ENCODE assay signal across 8 cellular contexts in genomic region chr7:141585592-141586510, GRCh38. TPM values are rescaled to one million over a fixed set of nuclear protein-coding genes. Genes with fewer than 3 reads are reported as not detected.
A peak's percentile ranks its signal among the peaks of the same experiment; 100 is the strongest.
DNase-seq lines count a peak whose midpoint lies in the region; ATAC-seq and TF ChIP-seq lines count a peak whose summit lies in the region.

No MANE protein-coding gene starts in this region.

- no peaks in the 10 kb centered on the region for H3K36me3 Mint-ChIP-seq in effector memory CD8-positive, alpha-beta T cell (ENCODE audit: insufficient read depth)

- H3K4me3 ChIP-seq in vagina (no peak overlapping the region), hepatocyte (no peak overlapping the region)

- no peaks in the 10 kb centered on the region for H3K27me3 Mint-ChIP-seq in effector memory CD8-positive, alpha-beta T cell

- no peaks in the 10 kb centered on the region for H4K20me1 ChIP-seq in hepatocyte (ENCODE audit: insufficient read depth, poor library complexity, severe bottlenecking)

- H3K79me2 ChIP-seq in hepatocyte = no peaks in the 10 kb centered on the region

- intact Hi-C loops in vagina (cut with DNase I) = no loop called here

- H3K4me1 Mint-ChIP-seq in effector memory CD8-positive, alpha-beta T cell (ENCODE audit: low read depth in 2 of 2) = peaks cover 26 to 66% of the 10 kb centered on the region in 2 donors

- peaks cover 40% of the 10 kb centered on the region for H3K4me1 ChIP-seq in ES-I3 (ENCODE audit: insufficient read depth, low read length)
- H3K4me1 ChIP-seq in vagina = peaks cover 23% of the 10 kb centered on the region
- H3K4me1 ChIP-seq in hepatocyte (ENCODE audit: insufficient read depth) = no peaks in the 10 kb centered on the region

- H3K27me3 ChIP-seq in vagina = no peaks in the 10 kb centered on the region
- H3K27me3 ChIP-seq in hepatocyte = no peaks in the 10 kb centered on the region

- H3K27ac ChIP-seq in vagina = no peak overlapping the region
- H3K27ac ChIP-seq in hepatocyte = no peak overlapping the region

- H3K9me3 ChIP-seq in ES-I3 (ENCODE audit: control insufficient read depth, insufficient read depth, low read length) = no peaks in the 10 kb centered on the region; the same call in 1 of the 2 replicates
- H3K9me3 ChIP-seq in vagina = no peaks in the 10 kb centered on the region
- H3K9me3 ChIP-seq in hepatocyte (ENCODE audit: low read depth) = no peaks in the 10 kb centered on the region

- H3K4me3 Mint-ChIP-seq in effector memory CD8-positive, alpha-beta T cell = no peak overlapping the region

- TF ChIP-seq POLR2A in vagina (IDR thresholded peaks at IDR 0.05) = no peak

- H3K9me2 ChIP-seq in hepatocyte (replicated peaks; ENCODE audit: insufficient read depth) = no peaks in the 10 kb centered on the region

- WGBS in hepatocyte (ENCODE audit: low lambda C conversion rate, missing lambda C conversion rate) = 69% methylated on average over 6 of the region's 6 CpGs

- no peaks in the 10 kb centered on the region for H3K9me3 Mint-ChIP-seq in effector memory CD8-positive, alpha-beta T cell

- peak; percentile 53 for ATAC-seq in GM21526 (IDR thresholded peaks at IDR 0.05; ENCODE audit: low FRiP score, unreplicated experiment)
- ATAC-seq in effector memory CD8-positive, alpha-beta T cell (replicated peaks) = peak; percentile 32

- no peak overlapping the region for H3K4me2 ChIP-seq in hepatocyte

- H3K9ac ChIP-seq in ES-I3 (ENCODE audit: low read depth, low read length) = peak overlapping the region; percentile 3; the same call in 1 of the 2 replicates

- peak overlapping the region in 1 of 2 donors; percentile 93 for H3K27ac Mint-ChIP-seq in effector memory CD8-positive, alpha-beta T cell

- H3K36me3 ChIP-seq in ES-I3 (ENCODE audit: insufficient read depth, low read length) (no peaks in the 10 kb centered on the region), vagina (no peaks in the 10 kb centered on the region), hepatocyte (replicated peaks; ENCODE audit: insufficient read depth, low read depth) (no peaks in the 10 kb centered on the region)

- TF ChIP-seq CTCF in vagina (IDR thresholded peaks at IDR 0.05) (no peak), hepatocyte (IDR thresholded peaks at IDR 0.05; ENCODE audit: poor library complexity) (no peak)

- peak; percentile 5 for DNase-seq in HuH-7 (ENCODE audit: low spot score)
- no peak for DNase-seq in effector memory CD8-positive, alpha-beta T cell
- DNase-seq in stimulated activated CD4-positive, alpha-beta T cell treated with anti-CD3 and anti-CD28 coated beads, TNF-alpha, amount 100 ng/mL, for 48 hours (ENCODE audit: low read depth in 3 of 3) = peak; percentile 24 to 46 (median 37)
- DNase-seq in vagina (ENCODE audit: extremely low spot score in 2 of 2) = no peak
- no peak for DNase-seq in DMS153 treated with DMSO at 0.1 percent for 48 hours (lab: John Stamatoyannopoulos, UW; ENCODE audit: unreplicated experiment)
- no peak for DNase-seq in hepatocyte (ENCODE audit: low spot score)

- H2AFZ ChIP-seq in hepatocyte = no peak overlapping the region

RNA-seq across cellular contexts. Expression of gene AGK, which starts 34.6 kb away (rescaled TPM):
- 21.1 TPM for total RNA-seq in vagina
- total RNA-seq in hepatocyte = 21.2 and 27.1 TPM in 2 replicates
- polyA plus RNA-seq in hepatocyte = 15.8 and 16.7 TPM in 2 replicates

Comparison
In these comparisons a context has a peak if more than half of its experiments do, and no peak if none do; other contexts are left out.
1. DNase-seq: peak in HuH-7 (single experiment) and stimulated activated CD4-positive, alpha-beta T cell treated with anti-CD3 and anti-CD28 coated beads, TNF-alpha, amount 100 ng/mL, for 48 hours (3 of 3); none in effector memory CD8-positive, alpha-beta T cell (0 of 3), vagina (0 of 2), DMS153 treated with DMSO at 0.1 percent for 48 hours (single experiment) and hepatocyte (single experiment).